In genomic region chr9:37976714-37977477, GRCh38 we compare ENCODE assay signal across 9 cellular contexts.
A peak's percentile ranks its signal among the peaks of the same experiment; 100 is the strongest.
DNase-seq lines count a peak whose midpoint lies in the region; ATAC-seq and TF ChIP-seq lines count a peak whose summit lies in the region.
"Had no signal": no experiment of that assay in that cellular context is flagged by ENCODE, and none has a peak within 500 bp of the region (broad histone marks: within the 10 kb centered on the region; RNA-seq: fewer than 3 reads in every experiment).

No MANE protein-coding gene starts in this region.

- H3K4me3 Mint-ChIP-seq in WTC11 = no peak overlapping the region
- H3K4me3 Mint-ChIP-seq: CD14-positive monocyte had no signal

- intact Hi-C loops in left colon (cut with DNase I, micrococcal nuclease) = no loop called here

- ATAC-seq in left colon (peak; percentile 67), WTC11 (no peak), GM21825 (IDR thresholded peaks at IDR 0.05; ENCODE audit: unreplicated experiment) (no peak)

- no peaks in the 10 kb centered on the region for H3K4me1 Mint-ChIP-seq in WTC11

- TF ChIP-seq CTCF in WTC11 (IDR thresholded peaks at IDR 0.05) = no peak

- H3K27ac Mint-ChIP-seq in WTC11 = no peak overlapping the region
- H3K27ac Mint-ChIP-seq: CD14-positive monocyte had no signal

- H3K27me3 Mint-ChIP-seq in WTC11 (ENCODE audit: low read depth) = no peaks in the 10 kb centered on the region

- CTCF ChIA-PET in WTC11 (lab: Charles Lee) = interaction anchor here (0.5 kb wide), 1 partner anchor 227 kb away, joined by 4 read pairs; no protein-coding TSS in a partner anchor

- POLR2A ChIA-PET in WTC11 (lab: Charles Lee) = no interaction called here

- DNase-seq in AG08395 (ENCODE audit: low spot score) (peak; percentile 78), M059J (ENCODE audit: low read depth) (peak; percentile 59), brain pericyte (ENCODE audit: low read depth, low spot score) (peak; percentile 85), left colon (no peak), WTC11 (ENCODE audit: low spot score) (no peak), NCI-H2171 (lab: John Stamatoyannopoulos, UW) (no peak), NCI-H1105 treated with DMSO at 0.1 percent for 48 hours (lab: John Stamatoyannopoulos, UW) (no peak)

- H3K9me3 Mint-ChIP-seq in WTC11 = no peaks in the 10 kb centered on the region
- H3K9me3 Mint-ChIP-seq: CD14-positive monocyte had no signal

- peaks cover 3% of the 10 kb centered on the region; the same call in 1 of the 2 replicates for H3K36me3 Mint-ChIP-seq in WTC11

TF ChIP-seq in WTC11, 78 proteins besides CTCF, POLR2A, EP300 and RAD21 (continues in another document):
- TF ChIP-seq PRRX2 (CRISPR knock-in tag; IDR thresholded peaks at IDR 0.05) = no peak
- no peak for TF ChIP-seq GRHL2 (CRISPR knock-in tag; IDR thresholded peaks at IDR 0.05; ENCODE audit: insufficient replicate concordance, severe bottlenecking)
- TF ChIP-seq TP53 (CRISPR knock-in tag; IDR thresholded peaks at IDR 0.05) = no peak
- TF ChIP-seq E2F4 (CRISPR knock-in tag; IDR thresholded peaks at IDR 0.05; ENCODE audit: borderline replicate concordance, low read depth) = no peak
- TF ChIP-seq AFF4 (CRISPR knock-in tag; IDR thresholded peaks at IDR 0.05; ENCODE audit: borderline replicate concordance) = no peak
- TF ChIP-seq IRF1 (CRISPR knock-in tag; IDR thresholded peaks at IDR 0.05) = no peak
- TF ChIP-seq ZNF138 (CRISPR knock-in tag; conservative IDR thresholded peaks at IDR 0.05) = no peak
- no peak for TF ChIP-seq ATF6 (CRISPR knock-in tag; IDR thresholded peaks at IDR 0.05)
- TF ChIP-seq ZNF219 (CRISPR knock-in tag; IDR thresholded peaks at IDR 0.05; ENCODE audit: borderline replicate concordance) = no peak
- TF ChIP-seq ZBTB43 (CRISPR knock-in tag; IDR thresholded peaks at IDR 0.05) = no peak
- no peak for TF ChIP-seq FOXP4 (CRISPR knock-in tag; IDR thresholded peaks at IDR 0.05)
- no peak for TF ChIP-seq KAT7 (CRISPR knock-in tag; IDR thresholded peaks at IDR 0.05; ENCODE audit: borderline replicate concordance)
- TF ChIP-seq NR3C1 (CRISPR knock-in tag; conservative IDR thresholded peaks at IDR 0.05; ENCODE audit: low read depth) = no peak
- no peak for TF ChIP-seq ATF2 (CRISPR knock-in tag; IDR thresholded peaks at IDR 0.05; ENCODE audit: borderline replicate concordance, low read depth)
- no peak for TF ChIP-seq TCF7 (CRISPR knock-in tag; IDR thresholded peaks at IDR 0.05; ENCODE audit: low read depth)

Comparison
In these comparisons a context has a peak if more than half of its experiments do, and no peak if none do; other contexts are left out.
1. DNase-seq: peak in AG08395 (single experiment), M059J (single experiment) and brain pericyte (single experiment); none in left colon (0 of 2), WTC11 (single experiment), NCI-H2171 (single experiment) and NCI-H1105 treated with DMSO at 0.1 percent for 48 hours (single experiment).